Comparison of ENCODE assay signal across 1 cellular context in genomic region chr1:235504122-235504493, GRCh38.
TF ChIP-seq lines count a peak whose summit lies in the region.

Gene B3GALNT2 (minus strand): TSS chr1:235504452. CDS start chr1:235504252, 200 bp downstream.

TF ChIP-seq in HepG2, 621 proteins besides CTCF, POLR2A, EP300 and RAD21 (continued from another document and continues in another):
- TF ChIP-seq GATA4 (IDR thresholded peaks at IDR 0.05; ENCODE audit: borderline replicate concordance, low read depth) (peak; percentile 45; the same call in 1 of the 2 replicates), NFIC (IDR thresholded peaks at IDR 0.05; ENCODE audit: low read length) (no peak), SALL2 (CRISPR knock-in tag; IDR thresholded peaks at IDR 0.05) (no peak), TEAD2 (CRISPR knock-in tag; IDR thresholded peaks at IDR 0.05) (no peak), BHLHE40 (IDR thresholded peaks at IDR 0.05; ENCODE audit: low read length) (no peak), SAP130 (CRISPR knock-in tag; IDR thresholded peaks at IDR 0.05; ENCODE audit: low read depth) (no peak; the same call in 1 of the 2 replicates), MYNN (CRISPR knock-in tag; IDR thresholded peaks at IDR 0.05; ENCODE audit: low read depth) (no peak; the same call in 1 of the 2 replicates), HES4 (CRISPR knock-in tag; IDR thresholded peaks at IDR 0.05; ENCODE audit: borderline replicate concordance) (peak; percentile 86; the same call in 1 of the 2 replicates), MTF1 (CRISPR knock-in tag; IDR thresholded peaks at IDR 0.05) (no peak), HOXA9 (CRISPR knock-in tag; IDR thresholded peaks at IDR 0.05; ENCODE audit: borderline replicate concordance) (peak; percentile 50; the same call in 1 of the 2 replicates), PITX1 (CRISPR knock-in tag; IDR thresholded peaks at IDR 0.05) (no peak), ARNT (IDR thresholded peaks at IDR 0.05) (no peak), ZNF101 (CRISPR knock-in tag; IDR thresholded peaks at IDR 0.05; ENCODE audit: borderline replicate concordance, low read depth) (0 out of 2 replicates have a peak, but pooled peaks have one; percentile 40), ZNF746 (CRISPR knock-in tag; IDR thresholded peaks at IDR 0.05) (no peak; the same call in 1 of the 2 replicates), ZNF251 (CRISPR knock-in tag; IDR thresholded peaks at IDR 0.05) (no peak), ESRRA (CRISPR knock-in tag; IDR thresholded peaks at IDR 0.05; ENCODE audit: low read depth) (no peak), ZNF543 (CRISPR knock-in tag; IDR thresholded peaks at IDR 0.05) (peak; percentile 72; the same call in 1 of the 2 replicates), MTA1 (CRISPR knock-in tag; IDR thresholded peaks at IDR 0.05; ENCODE audit: borderline replicate concordance) (peak; percentile 23; the same call in 1 of the 2 replicates), ZNF275 (CRISPR knock-in tag; IDR thresholded peaks at IDR 0.05; ENCODE audit: borderline replicate concordance) (no peak), SRY (CRISPR knock-in tag; IDR thresholded peaks at IDR 0.05) (no peak; the same call in 1 of the 2 replicates), TMF1 (CRISPR knock-in tag; IDR thresholded peaks at IDR 0.05; ENCODE audit: low read depth) (no peak; the same call in 1 of the 2 replicates), ZBTB2 (CRISPR knock-in tag; IDR thresholded peaks at IDR 0.05; ENCODE audit: low read depth) (peak; percentile 71), SNAPC4 (CRISPR knock-in tag; IDR thresholded peaks at IDR 0.05) (no peak), AHR (CRISPR knock-in tag; IDR thresholded peaks at IDR 0.05) (peak; percentile 7; the same call in 1 of the 2 replicates), ZBTB38 (CRISPR knock-in tag; IDR thresholded peaks at IDR 0.05) (no peak), ZNF205 (CRISPR knock-in tag; IDR thresholded peaks at IDR 0.05) (0 out of 2 replicates have a peak, but pooled peaks have one; percentile 12), SIN3A (IDR thresholded peaks at IDR 0.05; ENCODE audit: borderline replicate concordance, low read depth, low read length) (no peak), JUNB (CRISPR knock-in tag; IDR thresholded peaks at IDR 0.05; ENCODE audit: borderline replicate concordance) (no peak), ZNF160 (CRISPR knock-in tag; IDR thresholded peaks at IDR 0.05) (no peak), ELK4 (CRISPR knock-in tag; IDR thresholded peaks at IDR 0.05; ENCODE audit: borderline replicate concordance) (no peak), RNF2 (conservative IDR thresholded peaks at IDR 0.05; ENCODE audit: low read depth) (no peak), PAX8 (CRISPR knock-in tag; IDR thresholded peaks at IDR 0.05; ENCODE audit: borderline replicate concordance) (peak; percentile 72; the same call in 1 of the 2 replicates)
- TF ChIP-seq, protein P1, sequence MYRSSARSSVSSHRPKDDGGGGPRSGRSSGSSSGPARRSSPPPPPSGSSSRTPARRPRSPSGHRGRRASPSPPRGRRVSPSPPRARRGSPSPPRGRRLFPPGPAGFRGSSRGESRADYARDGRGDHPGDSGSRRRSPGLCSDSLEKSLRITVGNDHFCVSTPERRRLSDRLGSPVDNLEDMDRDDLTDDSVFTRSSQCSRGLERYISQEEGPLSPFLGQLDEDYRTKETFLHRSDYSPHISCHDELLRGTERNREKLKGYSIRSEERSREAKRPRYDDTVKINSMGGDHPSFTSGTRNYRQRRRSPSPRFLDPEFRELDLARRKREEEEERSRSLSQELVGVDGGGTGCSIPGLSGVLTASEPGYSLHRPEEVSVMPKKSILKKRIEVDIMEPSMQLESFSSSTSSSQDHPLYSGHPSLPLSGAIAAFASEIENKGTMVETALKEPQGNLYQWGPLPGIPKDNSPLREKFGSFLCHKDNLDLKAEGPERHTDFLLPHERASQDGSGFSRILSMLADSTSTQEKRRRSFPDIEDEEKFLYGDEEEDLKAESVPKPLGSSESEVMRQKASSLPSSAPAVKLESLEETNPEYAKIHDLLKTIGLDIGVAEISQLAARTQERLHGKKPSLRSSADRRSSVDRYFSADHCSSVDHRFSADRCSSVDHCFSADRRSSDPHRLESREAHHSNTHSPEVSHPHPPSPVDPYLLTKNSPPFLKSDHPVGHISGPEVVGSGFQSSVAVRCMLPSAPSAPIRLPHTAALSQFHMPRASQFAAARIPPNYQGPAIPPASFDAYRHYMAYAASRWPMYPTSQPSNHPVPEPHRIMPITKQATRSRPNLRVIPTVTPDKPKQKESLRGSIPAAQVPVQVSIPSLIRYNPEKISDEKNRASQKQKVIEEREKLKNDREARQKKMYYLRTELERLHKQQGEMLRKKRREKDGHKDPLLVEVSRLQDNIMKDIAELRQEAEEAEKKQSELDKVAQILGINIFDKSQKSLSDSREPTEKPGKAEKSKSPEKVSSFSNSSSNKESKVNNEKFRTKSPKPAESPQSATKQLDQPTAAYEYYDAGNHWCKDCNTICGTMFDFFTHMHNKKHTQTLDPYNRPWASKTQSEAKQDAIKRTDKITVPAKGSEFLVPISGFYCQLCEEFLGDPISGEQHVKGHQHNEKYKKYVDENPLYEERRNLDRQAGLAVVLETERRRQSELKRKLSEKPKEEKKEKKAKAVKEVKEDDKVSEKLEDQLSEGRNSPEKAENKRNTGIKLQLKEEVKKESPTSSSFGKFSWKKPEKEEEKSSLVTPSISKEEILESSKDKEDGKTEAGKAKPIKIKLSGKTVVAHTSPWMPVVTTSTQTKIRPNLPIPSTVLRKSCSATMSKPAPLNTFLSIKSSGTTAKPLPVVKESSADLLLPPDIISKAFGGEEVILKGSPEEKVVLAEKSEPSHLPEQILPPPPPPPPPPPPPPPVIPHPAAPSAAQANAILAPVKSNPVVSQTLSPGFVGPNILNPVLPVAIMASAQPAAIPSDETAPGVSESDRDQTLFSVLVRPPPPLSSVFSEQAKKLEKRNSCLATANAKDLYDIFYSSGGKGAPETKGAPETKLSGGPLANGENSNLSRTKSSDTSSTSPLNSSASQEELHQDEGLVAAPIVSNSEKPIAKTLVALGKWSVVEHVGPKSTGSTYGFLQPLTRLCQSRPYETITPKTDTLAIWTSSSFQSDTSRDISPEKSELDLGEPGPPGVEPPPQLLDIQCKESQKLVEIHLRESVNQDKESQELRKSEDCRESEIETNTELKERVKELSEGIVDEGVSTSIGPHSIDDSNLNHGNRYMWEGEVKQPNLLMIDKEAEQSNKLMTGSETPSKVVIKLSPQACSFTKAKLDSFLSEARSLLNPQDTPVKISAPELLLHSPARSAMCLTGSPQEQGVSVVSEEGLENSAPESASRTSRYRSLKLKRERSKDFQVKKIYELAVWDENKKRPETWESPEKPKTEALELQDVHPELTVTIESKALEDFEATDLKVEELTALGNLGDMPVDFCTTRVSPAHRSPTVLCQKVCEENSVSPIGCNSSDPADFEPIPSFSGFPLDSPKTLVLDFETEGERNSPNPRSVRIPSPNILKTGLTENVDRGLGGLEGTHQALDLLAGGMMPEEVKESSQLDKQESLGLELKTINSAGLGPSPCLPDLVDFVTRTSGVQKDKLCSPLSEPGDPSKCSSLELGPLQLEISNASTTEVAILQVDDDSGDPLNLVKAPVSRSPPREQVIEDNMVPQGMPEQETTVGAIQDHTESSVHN (CRISPR knock-in tag; IDR thresholded peaks at IDR 0.05): no peak
- TF ChIP-seq, protein P2, sequence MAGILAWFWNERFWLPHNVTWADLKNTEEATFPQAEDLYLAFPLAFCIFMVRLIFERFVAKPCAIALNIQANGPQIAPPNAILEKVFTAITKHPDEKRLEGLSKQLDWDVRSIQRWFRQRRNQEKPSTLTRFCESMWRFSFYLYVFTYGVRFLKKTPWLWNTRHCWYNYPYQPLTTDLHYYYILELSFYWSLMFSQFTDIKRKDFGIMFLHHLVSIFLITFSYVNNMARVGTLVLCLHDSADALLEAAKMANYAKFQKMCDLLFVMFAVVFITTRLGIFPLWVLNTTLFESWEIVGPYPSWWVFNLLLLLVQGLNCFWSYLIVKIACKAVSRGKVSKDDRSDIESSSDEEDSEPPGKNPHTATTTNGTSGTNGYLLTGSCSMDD (CRISPR knock-in tag; IDR thresholded peaks at IDR 0.05): no peak
- TF ChIP-seq, protein P3, sequence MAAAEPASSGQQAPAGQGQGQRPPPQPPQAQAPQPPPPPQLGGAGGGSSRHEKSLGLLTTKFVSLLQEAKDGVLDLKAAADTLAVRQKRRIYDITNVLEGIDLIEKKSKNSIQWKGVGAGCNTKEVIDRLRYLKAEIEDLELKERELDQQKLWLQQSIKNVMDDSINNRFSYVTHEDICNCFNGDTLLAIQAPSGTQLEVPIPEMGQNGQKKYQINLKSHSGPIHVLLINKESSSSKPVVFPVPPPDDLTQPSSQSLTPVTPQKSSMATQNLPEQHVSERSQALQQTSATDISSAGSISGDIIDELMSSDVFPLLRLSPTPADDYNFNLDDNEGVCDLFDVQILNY (CRISPR knock-in tag; conservative IDR thresholded peaks at IDR 0.05): no peak
- TF ChIP-seq, protein P4, sequence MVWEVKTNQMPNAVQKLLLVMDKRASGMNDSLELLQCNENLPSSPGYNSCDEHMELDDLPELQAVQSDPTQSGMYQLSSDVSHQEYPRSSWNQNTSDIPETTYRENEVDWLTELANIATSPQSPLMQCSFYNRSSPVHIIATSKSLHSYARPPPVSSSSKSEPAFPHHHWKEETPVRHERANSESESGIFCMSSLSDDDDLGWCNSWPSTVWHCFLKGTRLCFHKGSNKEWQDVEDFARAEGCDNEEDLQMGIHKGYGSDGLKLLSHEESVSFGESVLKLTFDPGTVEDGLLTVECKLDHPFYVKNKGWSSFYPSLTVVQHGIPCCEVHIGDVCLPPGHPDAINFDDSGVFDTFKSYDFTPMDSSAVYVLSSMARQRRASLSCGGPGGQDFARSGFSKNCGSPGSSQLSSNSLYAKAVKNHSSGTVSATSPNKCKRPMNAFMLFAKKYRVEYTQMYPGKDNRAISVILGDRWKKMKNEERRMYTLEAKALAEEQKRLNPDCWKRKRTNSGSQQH (CRISPR knock-in tag; IDR thresholded peaks at IDR 0.05; ENCODE audit: low read depth): no peak
